Comparison of ENCODE assay signal across 8 cellular contexts in genomic region chrX:49922291-49923241, GRCh38. TPM values are rescaled to one million over a fixed set of nuclear protein-coding genes. Genes with fewer than 3 reads are reported as not detected.
DNase-seq lines count a peak whose midpoint lies in the region; ATAC-seq, FAIRE-seq and TF ChIP-seq lines count a peak whose summit lies in the region.

Gene CLCN5, plus strand, starts transcription at chrX:49922596. Its CDS starts 2,703 bp downstream, at chrX:49925299.

- ATAC-seq in GM19043 (IDR thresholded peaks at IDR 0.05; ENCODE audit: low read depth, unreplicated experiment) (peak; percentile 90), HG03354 (IDR thresholded peaks at IDR 0.05; ENCODE audit: poor library complexity, severe bottlenecking, unreplicated experiment) (peak; percentile 97)

- H3K27ac Mint-ChIP-seq in chondrocyte (ENCODE audit: unreplicated experiment), result peak within 1 kb of the TSS; percentile 84

- H3K27me3 Mint-ChIP-seq in chondrocyte (ENCODE audit: low read depth), result no peaks in the 10 kb centered on the region

- peak within 1 kb of the TSS; percentile 79 for H3K9ac ChIP-seq in keratinocyte (ENCODE audit: control insufficient read depth, extremely low read depth, insufficient read depth, low read length)

- dilution Hi-C loops in keratinocyte (cut with MboI; ENCODE audit: extremely low pct_ligation_motif_present, low sequenced_read_pairs), result no loop called here

- peak within 1 kb of the TSS; percentile 65 for H3K4me3 ChIP-seq in AG10803 (ENCODE audit: low read length)
- peak within 1 kb of the TSS; percentile 68 to 81 (median 70) for H3K4me3 ChIP-seq in keratinocyte (ENCODE audit: control insufficient read depth in 2 of 3, extremely low read depth in 1 of 3, insufficient read depth in 2 of 3, low read depth in 1 of 3, low read length in 3 of 3)

- H3K79me2 ChIP-seq in keratinocyte (ENCODE audit: control insufficient read depth, insufficient read depth, low read length), result no peaks in the 10 kb centered on the region

- no peaks in the 10 kb centered on the region for H3K9me3 ChIP-seq in keratinocyte (ENCODE audit: control insufficient read depth, low read depth, low read length)

- no peaks in the 10 kb centered on the region for H3K36me3 ChIP-seq in keratinocyte (ENCODE audit: control insufficient read depth in 2 of 2, extremely low read depth in 1 of 2, insufficient read depth in 2 of 2, low read length in 2 of 2)

- H3K4me1 ChIP-seq in keratinocyte (ENCODE audit: control insufficient read depth, extremely low read depth, insufficient read depth, low read length), result no peaks in the 10 kb centered on the region

- no peaks in the 10 kb centered on the region for H3K9me3 Mint-ChIP-seq in chondrocyte (ENCODE audit: low read depth)

- H4K20me1 ChIP-seq in keratinocyte (ENCODE audit: control insufficient read depth, extremely low read depth, insufficient read depth, low read length), result no peaks in the 10 kb centered on the region

- DNase-seq in AG10803 (ENCODE audit: low read depth) (peak; percentile 91), NCI-H446 (lab: John Stamatoyannopoulos, UW) (peak; percentile 73 to 95), chondrocyte (ENCODE audit: low spot score) (peak; percentile 97), keratinocyte (ENCODE audit: low read depth, low spot score) (peak; percentile 57)
- DNase-seq in activated CD4-positive, CD25-positive, alpha-beta regulatory T cell treated with anti-CD3 and anti-CD28 coated beads, Interleukin-2, amount 50 U/mL, for 72 hours, result peak; percentile 90
- peak; percentile 86 to 88 for DNase-seq in stimulated activated CD4-positive, alpha-beta T cell treated with anti-CD3 and anti-CD28 coated beads, Interleukin-15, amount 100 ng/mL, for 1 hour (ENCODE audit: low read depth in 1 of 2, low spot score in 1 of 2)

- H3K4me2 ChIP-seq in keratinocyte (ENCODE audit: control insufficient read depth, extremely low read depth, insufficient read depth, low read depth, low read length), result peak within 1 kb of the TSS; percentile 65

- H3K27ac ChIP-seq in keratinocyte (ENCODE audit: control insufficient read depth, insufficient read depth, low read length), result peak within 1 kb of the TSS; percentile 60

- no peaks in the 10 kb centered on the region for H3K9me1 ChIP-seq in keratinocyte (ENCODE audit: control insufficient read depth, extremely low read depth, insufficient read depth, low read length)

- H3K4me1 Mint-ChIP-seq in chondrocyte (ENCODE audit: low read depth), result peaks cover 16% of the 10 kb centered on the region

- H3K27me3 ChIP-seq in keratinocyte (ENCODE audit: control insufficient read depth, extremely low read depth, insufficient read depth, low read length), result no peaks in the 10 kb centered on the region

- no peaks in the 10 kb centered on the region for H3K36me3 Mint-ChIP-seq in chondrocyte (ENCODE audit: low read depth)

- TF ChIP-seq CTCF in AG10803 (conservative IDR thresholded peaks at IDR 0.05; ENCODE audit: low read length), result no peak
- no peak for TF ChIP-seq CTCF in chondrocyte (IDR thresholded peaks at IDR 0.05)
- no peak for TF ChIP-seq CTCF in keratinocyte (optimal IDR thresholded peaks at IDR 0.05 in 1 of 3, IDR thresholded peaks at IDR 0.05 in 1 of 3, conservative IDR thresholded peaks at IDR 0.05 in 1 of 3; ENCODE audit: extremely low read depth in 1 of 3, insufficient read depth in 2 of 3, low read length in 3 of 3)

- peak within 1 kb of the TSS; percentile 78 for H3K4me3 Mint-ChIP-seq in chondrocyte (ENCODE audit: unreplicated experiment)

- H2AFZ ChIP-seq in keratinocyte (ENCODE audit: control insufficient read depth, low read length), result peak within 1 kb of the TSS; percentile 27

- no peak for FAIRE-seq in keratinocyte (lab: Jason Lieb, UNC)

RNA-seq across cellular contexts. Expression of gene CLCN5, which starts in this region (rescaled TPM):
- 11.8 to 17.9 TPM (median 12.4 TPM) in 3 replicates for total RNA-seq in chondrocyte
- polyA plus RNA-seq in keratinocyte, result 3.1 to 4.6 TPM (median 3.9 TPM) in 3 replicates
- polyA plus RNA-seq in keratinocyte (2011; ENCODE audit: low read depth), result 3.6 TPM
- 0.75 and 0.88 TPM in 2 replicates for polyA plus RNA-seq in keratinocyte (2011; cell fraction: cytosol; rRNA removed)
- 7.2 and 8.5 TPM in 2 replicates for polyA plus RNA-seq in keratinocyte (2011; cell fraction: nucleus; rRNA removed)
- 1.8 and 5.9 TPM in 2 replicates for polyA plus RNA-seq in keratinocyte (2012; ENCODE audit: low replicate concordance)
- 5.3 to 14.1 TPM (median 14.0 TPM) in 3 replicates for polyA minus RNA-seq in keratinocyte
- 2.7 TPM for polyA minus RNA-seq in keratinocyte (2011; cell fraction: cytosol; rRNA and poly(A)+ RNA removed)
- polyA minus RNA-seq in keratinocyte (2011; cell fraction: nucleus; rRNA and poly(A)+ RNA removed), result 14.1 and 21.7 TPM in 2 replicates

Comparison
In these comparisons a context has a peak if more than half of its experiments do, and no peak if none do; other contexts are left out.
1. Peak in every context shown above with its lines: DNase-seq, ATAC-seq, H3K4me3 ChIP-seq and H3K27ac ChIP-seq.